ENCODE assay signal across 11 cellular contexts in the genomic region with DNA sequence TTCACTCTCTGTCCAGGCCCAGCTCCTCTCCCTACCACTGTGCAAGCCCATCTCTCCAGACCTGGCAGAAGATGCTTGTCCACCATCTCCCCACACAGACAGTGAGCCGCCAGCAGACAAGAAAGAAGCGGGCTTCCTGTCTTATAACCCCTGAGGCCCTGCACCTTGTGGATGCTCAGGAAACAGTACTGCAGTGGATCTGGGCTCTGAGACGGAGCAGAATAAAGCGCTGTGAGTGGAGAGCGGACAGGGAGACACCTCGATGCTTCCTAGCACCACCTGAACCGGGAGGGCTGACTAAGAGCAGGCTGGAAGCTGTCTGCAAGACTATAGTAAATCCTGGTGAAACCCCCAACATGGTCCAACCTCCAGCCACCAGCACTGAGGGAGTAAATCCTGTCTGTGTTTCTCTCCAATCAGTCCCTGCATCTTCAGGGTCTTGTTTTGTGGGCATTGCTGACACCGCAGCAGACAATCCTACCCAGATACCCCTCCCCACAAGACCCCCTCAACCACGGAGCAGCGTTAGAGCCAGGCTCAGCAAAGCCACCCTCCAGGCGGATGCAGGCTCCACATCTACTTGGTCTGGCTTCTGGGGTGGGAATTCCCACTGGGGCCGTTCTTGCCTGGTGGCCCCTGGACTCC. TPM values are rescaled to one million over a fixed set of nuclear protein-coding genes. Genes with fewer than 3 reads are reported as not detected.
DNase-seq lines count a peak whose midpoint lies in the region; ATAC-seq and TF ChIP-seq lines count a peak whose summit lies in the region.
"Had no signal": no experiment of that assay in that cellular context is flagged by ENCODE, and none has a peak within 500 bp of the region (broad histone marks: within the 10 kb centered on the region; RNA-seq: fewer than 3 reads in every experiment).

No MANE protein-coding gene starts in this region.

- TF ChIP-seq CTCF in GM23338 (conservative IDR thresholded peaks at IDR 0.05; ENCODE audit: low read depth in 2 of 2) (no peak), SK-N-SH (IDR thresholded peaks at IDR 0.05) (no peak), esophagus muscularis mucosa (IDR thresholded peaks at IDR 0.05) (no peak)

- WGBS in SK-N-SH (ENCODE audit: low lambda C conversion rate), result 77% methylated on average over 9 of the region's 12 CpGs
- WGBS in esophagus muscularis mucosa, result 80% methylated on average over 9 of the region's 12 CpGs

- no peak overlapping the region for H3K4me3 Mint-ChIP-seq in GM23338
- H3K4me3 Mint-ChIP-seq in stimulated activated effector memory CD8-positive, alpha-beta T cell treated with anti-CD3 and anti-CD28 coated beads, Interleukin-12 subunit alpha, Interleukin-12 subunit beta, amount 100 ng/mL, for 72 hours, result peak overlapping the region; percentile 46

- H3K36me3 ChIP-seq in GM23338 (ENCODE audit: insufficient read depth) (peaks cover 19% of the 10 kb centered on the region), SK-N-SH (replicated peaks in 1 of 2; ENCODE audit: control insufficient read depth in 1 of 2, insufficient read depth in 2 of 2, low read length in 1 of 2) (no peaks in the 10 kb centered on the region), esophagus muscularis mucosa (peaks cover 36 to 100% (median 80%) of the 10 kb centered on the region in 4 donors)

- H3K36me3 Mint-ChIP-seq in GM23338 (ENCODE audit: low read depth), result peaks cover 85% of the 10 kb centered on the region
- peaks cover 100% of the 10 kb centered on the region for H3K36me3 Mint-ChIP-seq in stimulated activated effector memory CD8-positive, alpha-beta T cell treated with anti-CD3 and anti-CD28 coated beads, Interleukin-12 subunit alpha, Interleukin-12 subunit beta, amount 100 ng/mL, for 72 hours

- no peaks in the 10 kb centered on the region for H3K9me3 Mint-ChIP-seq in GM23338
- no peaks in the 10 kb centered on the region for H3K9me3 Mint-ChIP-seq in stimulated activated effector memory CD8-positive, alpha-beta T cell treated with anti-CD3 and anti-CD28 coated beads, Interleukin-12 subunit alpha, Interleukin-12 subunit beta, amount 100 ng/mL, for 72 hours

- no peak overlapping the region for H3K4me3 ChIP-seq in GM23338
- H3K4me3 ChIP-seq in SK-N-SH (ENCODE audit: low read depth in 2 of 2, low read length in 1 of 2), result no peak overlapping the region
- H3K4me3 ChIP-seq in esophagus muscularis mucosa, result no peak overlapping the region
- H3K4me3 ChIP-seq: heart right ventricle had no signal

- H4K20me1 ChIP-seq in GM23338 (replicated peaks; ENCODE audit: insufficient read depth) (no peaks in the 10 kb centered on the region), SK-N-SH (ENCODE audit: insufficient read depth) (no peaks in the 10 kb centered on the region)

- no peak for DNase-seq in GM23338 (ENCODE audit: low spot score)
- no peak for DNase-seq in SK-N-SH
- no peak for DNase-seq in esophagus muscularis mucosa (ENCODE audit: extremely low spot score)
- no peak for DNase-seq in stimulated activated effector memory CD8-positive, alpha-beta T cell treated with anti-CD3 and anti-CD28 coated beads, Interleukin-12 subunit alpha, Interleukin-12 subunit beta, amount 100 ng/mL, for 72 hours (ENCODE audit: low spot score in 2 of 2)
- no peak for DNase-seq in erythroblast (lab: John Stamatoyannopoulos, UW)
- no peak for DNase-seq in NCI-H146 treated with DMSO at 0.1 percent for 48 hours (lab: John Stamatoyannopoulos, UW; ENCODE audit: unreplicated experiment)
- DNase-seq in Ammon's horn (ENCODE audit: low spot score), result no peak

- H2AFZ ChIP-seq in GM23338 (no peak overlapping the region), SK-N-SH (ENCODE audit: low read depth) (peak overlapping the region; percentile 58; the same call in 1 of the 2 replicates)

- no peaks in the 10 kb centered on the region for H3K4me1 ChIP-seq in GM23338 (ENCODE audit: insufficient read depth)
- peaks cover 3 to 15% of the 10 kb centered on the region in 2 experiments; a peak in 3 of 4 replicates for H3K4me1 ChIP-seq in SK-N-SH (ENCODE audit: control insufficient read depth in 1 of 2, insufficient read depth in 2 of 2, low read depth in 1 of 2, low read length in 1 of 2)
- peaks cover 3 to 41% (median 21%) of the 10 kb centered on the region in 4 donors for H3K4me1 ChIP-seq in esophagus muscularis mucosa

- no peaks in the 10 kb centered on the region for H3K9me3 ChIP-seq in SK-N-SH
- no peaks in the 10 kb centered on the region for H3K9me3 ChIP-seq in esophagus muscularis mucosa
- H3K9me3 ChIP-seq: heart right ventricle had no signal

- intact Hi-C loops in esophagus muscularis mucosa (cut with DNase I), result loop anchor here (10.0 kb wide), 1 partner anchor 306 kb away; a partner anchor contains a TSS

- TF ChIP-seq RAD21 in SK-N-SH (IDR thresholded peaks at IDR 0.05; ENCODE audit: low read length), result no peak

- peak overlapping the region; percentile 42; the same call in 1 of the 2 replicates for H3K9ac ChIP-seq in SK-N-SH

- no peaks in the 10 kb centered on the region for H3F3A ChIP-seq in GM23338 (replicated peaks; ENCODE audit: low read depth)
- peaks cover 10% of the 10 kb centered on the region for H3F3A ChIP-seq in SK-N-SH (replicated peaks; ENCODE audit: insufficient read depth)

- H3K4me1 Mint-ChIP-seq in GM23338, result peaks cover 21% of the 10 kb centered on the region
- H3K4me1 Mint-ChIP-seq in stimulated activated effector memory CD8-positive, alpha-beta T cell treated with anti-CD3 and anti-CD28 coated beads, Interleukin-12 subunit alpha, Interleukin-12 subunit beta, amount 100 ng/mL, for 72 hours, result peaks cover 47% of the 10 kb centered on the region

- H3K27ac ChIP-seq in GM23338 (ENCODE audit: low read depth), result no peak overlapping the region
- peak overlapping the region in 1 of 2 experiments; percentile 85; a peak in 2 of 4 replicates for H3K27ac ChIP-seq in SK-N-SH (ENCODE audit: low read depth in 2 of 2, low read length in 1 of 2)
- peak overlapping the region; percentile 59 to 73 (median 67) for H3K27ac ChIP-seq in esophagus muscularis mucosa (replicated peaks in 1 of 4)

- ATAC-seq in GM23338 (no peak), GM21381 (IDR thresholded peaks at IDR 0.05; ENCODE audit: unreplicated experiment) (no peak)
- no peak for ATAC-seq in stimulated activated effector memory CD8-positive, alpha-beta T cell treated with anti-CD3 and anti-CD28 coated beads, Interleukin-12 subunit alpha, Interleukin-12 subunit beta, amount 100 ng/mL, for 72 hours

- CTCF ChIA-PET in SK-N-SH (lab: Yijun Ruan, JAX), result no interaction called here

- H3K9me2 ChIP-seq in GM23338 (ENCODE audit: insufficient read depth) (no peaks in the 10 kb centered on the region), SK-N-SH (no peaks in the 10 kb centered on the region)

- H3K27ac Mint-ChIP-seq in GM23338, result peak overlapping the region; percentile 96
- peak overlapping the region; percentile 90 for H3K27ac Mint-ChIP-seq in stimulated activated effector memory CD8-positive, alpha-beta T cell treated with anti-CD3 and anti-CD28 coated beads, Interleukin-12 subunit alpha, Interleukin-12 subunit beta, amount 100 ng/mL, for 72 hours

- POLR2A ChIA-PET in SK-N-SH (lab: Yijun Ruan, JAX), result no interaction called here

- H3K4me2 ChIP-seq in GM23338, result no peak overlapping the region
- peak overlapping the region; percentile 50; the same call in 1 of the 2 replicates for H3K4me2 ChIP-seq in SK-N-SH

- no peaks in the 10 kb centered on the region for H3K79me2 ChIP-seq in GM23338 (replicated peaks; ENCODE audit: insufficient read depth)
- no peaks in the 10 kb centered on the region for H3K79me2 ChIP-seq in SK-N-SH (ENCODE audit: insufficient read depth)

- TF ChIP-seq EP300 in SK-N-SH (IDR thresholded peaks at IDR 0.05; ENCODE audit: borderline replicate concordance in 1 of 2, low read depth in 1 of 2, low read length in 1 of 2) (no peak), esophagus muscularis mucosa (IDR thresholded peaks at IDR 0.05) (no peak)

- H3K27me3 ChIP-seq in GM23338 (ENCODE audit: insufficient read depth) (no peaks in the 10 kb centered on the region), SK-N-SH (ENCODE audit: insufficient read depth) (no peaks in the 10 kb centered on the region), esophagus muscularis mucosa (no peaks in the 10 kb centered on the region)
- H3K27me3 ChIP-seq: heart right ventricle had no signal

- TF ChIP-seq POLR2A in esophagus muscularis mucosa (IDR thresholded peaks at IDR 0.05; ENCODE audit: low read depth) (no peak), erythroblast (IDR thresholded peaks at IDR 0.05; ENCODE audit: low read length) (no peak)

- H3K27me3 Mint-ChIP-seq in GM23338 (ENCODE audit: insufficient read depth, low read depth, poor library complexity), result peaks cover 18% of the 10 kb centered on the region
- H3K27me3 Mint-ChIP-seq: progenitor cell of endocrine pancreas had no signal

TF ChIP-seq in SK-N-SH, 30 proteins besides CTCF, POLR2A, EP300 and RAD21 (continues in another document):
- TF ChIP-seq JUND (IDR thresholded peaks at IDR 0.05), result no peak
- TF ChIP-seq, protein P1, sequence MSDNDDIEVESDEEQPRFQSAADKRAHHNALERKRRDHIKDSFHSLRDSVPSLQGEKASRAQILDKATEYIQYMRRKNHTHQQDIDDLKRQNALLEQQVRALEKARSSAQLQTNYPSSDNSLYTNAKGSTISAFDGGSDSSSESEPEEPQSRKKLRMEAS (IDR thresholded peaks at IDR 0.05; ENCODE audit: low read depth), result no peak
- no peak for TF ChIP-seq EZH2phosphoT487 (IDR thresholded peaks at IDR 0.05; ENCODE audit: borderline replicate concordance, low read depth)

RNA-seq across cellular contexts. Expression of a gene that starts 18.7 kb away (rescaled TPM):
- 0.76 TPM in 1 of 2 replicates, not detected in the other for total RNA-seq in GM23338 (2014; rRNA removed; shearing (Covaris generic))
- polyA plus RNA-seq in GM23338 (2016; fragmentation: Nextera tagmentation; extraction: Ambion mirVana) (0.76 and 0.90 TPM in 2 replicates), SK-N-SH (2012; rRNA removed) (not detected in 2 replicates)
- polyA plus RNA-seq in SK-N-SH (2012; cell fraction: cytosol; rRNA removed), result not detected in 2 replicates
- polyA plus RNA-seq in SK-N-SH (2012; cell fraction: nucleus; rRNA removed), result not detected in 2 replicates
- total RNA-seq in esophagus muscularis mucosa, result not detected
- total RNA-seq: heart right ventricle, RPMI7951 had no signal

RNA-seq across cellular contexts. Expression of a gene that starts 25.5 kb away (rescaled TPM):
- not detected in 2 replicates for total RNA-seq in GM23338 (2014; rRNA removed; shearing (Covaris generic))
- polyA plus RNA-seq in GM23338 (2016; fragmentation: Nextera tagmentation; extraction: Ambion mirVana) (not detected in 2 replicates), SK-N-SH (2012; rRNA removed) (not detected in 2 replicates)
- polyA plus RNA-seq in SK-N-SH (2012; cell fraction: cytosol; rRNA removed), result not detected in 2 replicates
- not detected in 2 replicates for polyA plus RNA-seq in SK-N-SH (2012; cell fraction: nucleus; rRNA removed)
- 1 to 10 TPM in 1 of 4 donors, not detected in 3; 1.3 TPM for total RNA-seq in esophagus muscularis mucosa
- total RNA-seq: RPMI7951 had no signal

RNA-seq across cellular contexts. Expression of a gene that starts 39.4 kb away (rescaled TPM):
- 19.6 and 28.1 TPM in 2 replicates for total RNA-seq in GM23338 (2014; rRNA removed; shearing (Covaris generic))
- polyA plus RNA-seq in GM23338 (2016; fragmentation: Nextera tagmentation; extraction: Ambion mirVana), result 9.0 and 11.2 TPM in 2 replicates
- 0.70 and 0.84 TPM in 2 replicates for polyA plus RNA-seq in SK-N-SH (2012; rRNA removed)
- polyA plus RNA-seq in SK-N-SH (2012; cell fraction: cytosol; rRNA removed), result 0.28 and 0.55 TPM in 2 replicates
- 2.4 and 3.0 TPM in 2 replicates for polyA plus RNA-seq in SK-N-SH (2012; cell fraction: nucleus; rRNA removed)
- 10 to 100 TPM; 12.5 to 18.5 (median 17.3) TPM for total RNA-seq in esophagus muscularis mucosa
